22 cellular contexts compared by ENCODE assay signal in genomic region chr3:99885851-99886250, GRCh38.
DNase-seq lines count a peak whose midpoint lies in the region; ATAC-seq and TF ChIP-seq lines count a peak whose summit lies in the region.
"Had no signal": no experiment of that assay in that cellular context is flagged by ENCODE, and none has a peak within 500 bp of the region (broad histone marks: within the 10 kb centered on the region; RNA-seq: fewer than 3 reads in every experiment).

No MANE protein-coding gene starts in this region.

- no peaks in the 10 kb centered on the region for H3K9me3 ChIP-seq in SK-N-SH
- no peaks in the 10 kb centered on the region for H3K9me3 ChIP-seq in Caco-2
- no peaks in the 10 kb centered on the region for H3K9me3 ChIP-seq in mesodermal cell (ENCODE audit: control insufficient read depth, low read length)
- H3K9me3 ChIP-seq in uterus = no peaks in the 10 kb centered on the region
- H3K9me3 ChIP-seq: HAP-1 had no signal

- H3K27ac Mint-ChIP-seq in Caco-2 (ENCODE audit: unreplicated experiment) = peak overlapping the region; percentile 6
- H3K27ac Mint-ChIP-seq in WTC11 = 0 out of 2 replicates have a peak overlapping the region, but pooled peaks have one; percentile 20
- H3K27ac Mint-ChIP-seq: B cell had no signal

- H3K4me1 Mint-ChIP-seq in Caco-2 (ENCODE audit: low read depth, unreplicated experiment) = peaks cover 32% of the 10 kb centered on the region
- H3K4me1 Mint-ChIP-seq in WTC11 = peaks cover 27% of the 10 kb centered on the region
- H3K4me1 Mint-ChIP-seq: B cell had no signal

- DNase-seq in SK-N-SH (no peak), Caco-2 (no peak), WTC11 (ENCODE audit: low spot score) (no peak), uterus (no peak), NCI-H2029 treated with DMSO at 0.1 percent for 48 hours (lab: John Stamatoyannopoulos, UW) (no peak)
- DNase-seq: COR-L47, DMS153, GDM1, KBM-7, NCI-H1105 treated with DMSO at 0.1 percent for 48 hours, NCI-H1694, NCI-H2227 treated with DMSO at 0.1 percent for 48 hours, NCI-H524, NCI-H82, OCI-M1, SHP77 treated with DMSO at 0.1 percent for 48 hours had no signal

- H4K20me1 ChIP-seq in SK-N-SH (ENCODE audit: insufficient read depth) = no peaks in the 10 kb centered on the region

- intact Hi-C loops in Caco-2 (cut with micrococcal nuclease; ENCODE audit: unreplicated experiment) (no loop called here), uterus (cut with DNase I; ENCODE audit: low total_unique reads) (no loop called here)

- no peak for TF ChIP-seq RAD21 in SK-N-SH (IDR thresholded peaks at IDR 0.05; ENCODE audit: low read length)

- no peak for ATAC-seq in SK-N-SH treated with all-trans-retinoic acid at 6 μM for 48 hours
- ATAC-seq in WTC11 = no peak
- no peak for ATAC-seq in HG02610 (IDR thresholded peaks at IDR 0.05; ENCODE audit: unreplicated experiment)

- H3K36me3 ChIP-seq in SK-N-SH (replicated peaks in 1 of 2; ENCODE audit: control insufficient read depth in 1 of 2, insufficient read depth in 2 of 2, low read length in 1 of 2) (no peaks in the 10 kb centered on the region), Caco-2 (ENCODE audit: control insufficient read depth, insufficient read depth, low read length) (no peaks in the 10 kb centered on the region), mesodermal cell (ENCODE audit: control insufficient read depth, insufficient read depth, low read length) (no peaks in the 10 kb centered on the region), uterus (no peaks in the 10 kb centered on the region)
- H3K36me3 ChIP-seq: HAP-1 had no signal

- WGBS in SK-N-SH (ENCODE audit: low lambda C conversion rate) = 93% methylated on average over 3 of the region's 3 CpGs
- WGBS in mesodermal cell (ENCODE audit: insufficient coverage in 2 of 2), 2 experiments = no CpG with 5 or more reads among the region's 3 CpGs

- no peaks in the 10 kb centered on the region; a peak in 2 of 4 replicates for H3K4me1 ChIP-seq in SK-N-SH (ENCODE audit: control insufficient read depth in 1 of 2, insufficient read depth in 2 of 2, low read depth in 1 of 2, low read length in 1 of 2)
- H3K4me1 ChIP-seq in Caco-2 = peaks cover 11% of the 10 kb centered on the region
- H3K4me1 ChIP-seq in mesodermal cell (ENCODE audit: control insufficient read depth, insufficient read depth, low read length, poor library complexity, severe bottlenecking) = peaks cover 24% of the 10 kb centered on the region
- no peaks in the 10 kb centered on the region for H3K4me1 ChIP-seq in uterus
- H3K4me1 ChIP-seq: HAP-1 had no signal

- H3K79me2 ChIP-seq in SK-N-SH (ENCODE audit: insufficient read depth) = no peaks in the 10 kb centered on the region

- H3K36me3 Mint-ChIP-seq in Caco-2 (ENCODE audit: insufficient read depth, unreplicated experiment) (no peaks in the 10 kb centered on the region), WTC11 (no peaks in the 10 kb centered on the region)

- CTCF ChIA-PET in SK-N-SH (lab: Yijun Ruan, JAX) = no interaction called here
- CTCF ChIA-PET in Caco-2 (lab: Charles Lee) = no interaction called here
- CTCF ChIA-PET in WTC11 (lab: Charles Lee) = no interaction called here

- H3K4me3 Mint-ChIP-seq in Caco-2 (ENCODE audit: unreplicated experiment) (no peak overlapping the region), WTC11 (no peak overlapping the region)
- H3K4me3 Mint-ChIP-seq: B cell had no signal

- TF ChIP-seq EP300 in SK-N-SH (IDR thresholded peaks at IDR 0.05; ENCODE audit: borderline replicate concordance in 1 of 2, low read depth in 1 of 2, low read length in 1 of 2) = no peak

- TF ChIP-seq CTCF in SK-N-SH (IDR thresholded peaks at IDR 0.05) (peak; percentile 10; the same call in 1 of the 2 replicates), Caco-2 (IDR thresholded peaks at IDR 0.05; ENCODE audit: insufficient read depth in 1 of 2, low read depth in 1 of 2, low read length in 1 of 2, severe bottlenecking in 1 of 2, unreplicated experiment in 1 of 2) (no peak), WTC11 (IDR thresholded peaks at IDR 0.05) (no peak), uterus (IDR thresholded peaks at IDR 0.05) (no peak)

- H2AFZ ChIP-seq in SK-N-SH (ENCODE audit: low read depth) = no peak overlapping the region

- no peak overlapping the region for H3K4me2 ChIP-seq in SK-N-SH

- H3K9me3 Mint-ChIP-seq in Caco-2 (ENCODE audit: unreplicated experiment) = no peaks in the 10 kb centered on the region
- H3K9me3 Mint-ChIP-seq in WTC11 = no peaks in the 10 kb centered on the region; the same call in 1 of the 2 replicates

- H3K27me3 ChIP-seq in SK-N-SH (ENCODE audit: insufficient read depth) = no peaks in the 10 kb centered on the region
- H3K27me3 ChIP-seq in Caco-2 (replicated peaks; ENCODE audit: control insufficient read depth, insufficient read depth, low read length) = no peaks in the 10 kb centered on the region
- H3K27me3 ChIP-seq in uterus = no peaks in the 10 kb centered on the region

- H3F3A ChIP-seq in SK-N-SH (replicated peaks; ENCODE audit: insufficient read depth) = peaks cover 4% of the 10 kb centered on the region

- H3K27ac ChIP-seq in SK-N-SH (ENCODE audit: low read depth in 2 of 2, low read length in 1 of 2) (no peak overlapping the region), mesodermal cell (ENCODE audit: low read depth, low read length, severe bottlenecking) (peak overlapping the region; percentile 29), uterus (no peak overlapping the region)
- H3K27ac ChIP-seq: 22Rv1 had no signal

- H3K9ac ChIP-seq in SK-N-SH = no peak overlapping the region

- POLR2A ChIA-PET in SK-N-SH (lab: Yijun Ruan, JAX) = no interaction called here
- POLR2A ChIA-PET in Caco-2 (lab: Charles Lee) = no interaction called here
- POLR2A ChIA-PET in WTC11 (lab: Charles Lee) = no interaction called here

- no peaks in the 10 kb centered on the region for H3K27me3 Mint-ChIP-seq in Caco-2 (ENCODE audit: insufficient read depth, unreplicated experiment)
- no peaks in the 10 kb centered on the region for H3K27me3 Mint-ChIP-seq in WTC11 (ENCODE audit: low read depth)
- H3K27me3 Mint-ChIP-seq: B cell had no signal

- H3K9me2 ChIP-seq in SK-N-SH = no peaks in the 10 kb centered on the region

- BruUV-seq in Caco-2 (replicated peaks; lab: Mats Ljungman, UMichigan) = no TSS peak

- no peak for TF ChIP-seq POLR2A in uterus (IDR thresholded peaks at IDR 0.05)

- H3K4me3 ChIP-seq in SK-N-SH (ENCODE audit: low read depth in 2 of 2, low read length in 1 of 2) = no peak overlapping the region
- no peak overlapping the region for H3K4me3 ChIP-seq in Caco-2 (ENCODE audit: low read depth, low read length)
- no peak overlapping the region for H3K4me3 ChIP-seq in mesodermal cell (ENCODE audit: extremely low read depth, insufficient read depth, low read length, poor library complexity, severe bottlenecking)
- H3K4me3 ChIP-seq in uterus = no peak overlapping the region
- H3K4me3 ChIP-seq: HAP-1 had no signal

TF ChIP-seq in SK-N-SH, 30 proteins besides CTCF, POLR2A, EP300 and RAD21:
- TF ChIP-seq CHD2 (IDR thresholded peaks at IDR 0.05; ENCODE audit: low read length, partially characterized antibody) = no peak
- no peak for TF ChIP-seq SIN3A (IDR thresholded peaks at IDR 0.05; ENCODE audit: borderline replicate concordance, low read depth, low read length)
- no peak for TF ChIP-seq FOXJ3 (CRISPR knock-in tag; IDR thresholded peaks at IDR 0.05)
- no peak for TF ChIP-seq RFX5 (IDR thresholded peaks at IDR 0.05; ENCODE audit: low read length)

TF ChIP-seq in SK-N-SH treated with all-trans-retinoic acid at 6 μM for 48 hours, 23 proteins besides CTCF, POLR2A, EP300 and RAD21:
- no peak for TF ChIP-seq ARNTL (CRISPR knock-in tag; IDR thresholded peaks at IDR 0.05; ENCODE audit: borderline replicate concordance, low read depth)
- no peak for TF ChIP-seq ISL1 (CRISPR knock-in tag; IDR thresholded peaks at IDR 0.05)
- TF ChIP-seq ZC3H10 (CRISPR knock-in tag; IDR thresholded peaks at IDR 0.05) = no peak
- TF ChIP-seq ZNF8 (CRISPR knock-in tag; IDR thresholded peaks at IDR 0.05) = no peak
- no peak for TF ChIP-seq OSR1 (CRISPR knock-in tag; IDR thresholded peaks at IDR 0.05)
- no peak for TF ChIP-seq SNAI2 (CRISPR knock-in tag; IDR thresholded peaks at IDR 0.05)
- TF ChIP-seq CSRNP3 (CRISPR knock-in tag; IDR thresholded peaks at IDR 0.05) = no peak
- TF ChIP-seq ZFP3 (CRISPR knock-in tag; IDR thresholded peaks at IDR 0.05) = no peak
TF ChIP-seq in SK-N-SH treated with all-trans-retinoic acid at 6 μM for 48 hours: peak in this region for 0.

TF ChIP-seq in WTC11, 78 proteins besides CTCF, POLR2A, EP300 and RAD21 (continues in another document):
- TF ChIP-seq RORB (CRISPR knock-in tag; IDR thresholded peaks at IDR 0.05) (no peak), USF1 (CRISPR knock-in tag; IDR thresholded peaks at IDR 0.05) (no peak), SOX15 (CRISPR knock-in tag; IDR thresholded peaks at IDR 0.05) (no peak), ZNF317 (CRISPR knock-in tag; IDR thresholded peaks at IDR 0.05; ENCODE audit: borderline replicate concordance, low read depth) (no peak), ZNF121 (CRISPR knock-in tag; IDR thresholded peaks at IDR 0.05) (no peak), ZNF281 (CRISPR knock-in tag; IDR thresholded peaks at IDR 0.05) (no peak), ZNF671 (CRISPR knock-in tag; IDR thresholded peaks at IDR 0.05) (no peak), CREM (CRISPR knock-in tag; IDR thresholded peaks at IDR 0.05) (no peak), FOXK1 (CRISPR knock-in tag; IDR thresholded peaks at IDR 0.05) (no peak)

Comparison
In these comparisons a context has a peak if more than half of its experiments do, and no peak if none do; other contexts are left out.
1. Of the 6 proteins assayed by ChIP-seq in both WTC11 and SK-N-SH: peak only in WTC11: none; only in SK-N-SH: CTCF; in both: none; in neither: 5.